Comparison of ENCODE assay signal across 36 cellular contexts in the genomic region with DNA sequence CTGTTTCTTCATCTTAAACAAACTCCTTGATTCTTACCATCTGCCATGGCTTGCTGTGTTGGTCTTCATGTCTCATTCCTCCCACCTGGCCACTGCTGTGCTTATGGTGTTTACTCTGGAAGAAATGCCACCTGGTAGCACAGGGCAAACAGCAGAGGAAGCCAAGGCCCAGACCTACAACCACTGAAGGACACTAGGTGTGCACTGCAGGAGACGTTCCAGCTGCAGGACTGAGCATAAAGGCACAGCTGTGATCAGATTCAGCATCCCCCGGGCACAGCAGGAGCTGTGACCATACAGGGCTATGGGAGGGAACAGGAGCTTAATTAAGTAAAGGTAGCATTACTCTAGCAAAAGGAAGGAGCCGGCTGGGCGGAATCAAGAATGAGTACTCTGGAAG. TPM values are rescaled to one million over a fixed set of nuclear protein-coding genes. Genes with fewer than 3 reads are reported as not detected.
DNase-seq lines count a peak whose midpoint lies in the region; ATAC-seq and TF ChIP-seq lines count a peak whose summit lies in the region.
"Had no signal": no experiment of that assay in that cellular context is flagged by ENCODE, and none has a peak within 500 bp of the region (broad histone marks: within the 10 kb centered on the region; RNA-seq: fewer than 3 reads in every experiment).

No MANE protein-coding gene starts in this region.

- peak; percentile 28; the same call in 1 of the 2 replicates for TF ChIP-seq EP300 in Ishikawa (IDR thresholded peaks at IDR 0.05; ENCODE audit: borderline replicate concordance)

- H3K36me3 Mint-ChIP-seq in activated CD8-positive, alpha-beta memory T cell treated with anti-CD3 and anti-CD28 coated beads, Interleukin-2, amount 10 ng/mL, durations not matched to agents 7 days and 5 days: no peaks in the 10 kb centered on the region
- H3K36me3 Mint-ChIP-seq: activated naive CD8-positive, alpha-beta T cell treated with anti-CD3 and anti-CD28 coated beads, Interleukin-2, amount 10 ng/mL, durations not matched to agents 7 days and 5 days; CD8-positive, alpha-beta memory T cell; immature natural killer cell had no signal

- H4K20me1 ChIP-seq in hepatocyte (ENCODE audit: insufficient read depth, poor library complexity, severe bottlenecking): no peaks in the 10 kb centered on the region

- H3K27ac ChIP-seq in hepatocyte: no peak overlapping the region
- H3K27ac ChIP-seq: ascending aorta, cardiac muscle cell, coronary artery, epithelial cell of prostate, HL-60, KMS-11, right lobe of liver, SJSA1, spleen, thyroid gland, vagina had no signal

- H3K4me1 ChIP-seq in mucosa of descending colon (ENCODE audit: low read depth): peaks cover under 1% of the 10 kb centered on the region
- no peaks in the 10 kb centered on the region for H3K4me1 ChIP-seq in hepatocyte (ENCODE audit: insufficient read depth)
- H3K4me1 ChIP-seq: ascending aorta, HAP-1, right lobe of liver, SJSA1, spleen, vagina had no signal

- H3K9me3 Mint-ChIP-seq in activated CD8-positive, alpha-beta memory T cell treated with anti-CD3 and anti-CD28 coated beads, Interleukin-2, amount 10 ng/mL, durations not matched to agents 7 days and 5 days (ENCODE audit: low read depth): no peaks in the 10 kb centered on the region
- H3K9me3 Mint-ChIP-seq: activated B cell treated with CpG ODN at 0.5 μM for 24 hours; activated naive CD8-positive, alpha-beta T cell treated with anti-CD3 and anti-CD28 coated beads, Interleukin-2, amount 10 ng/mL, durations not matched to agents 7 days and 5 days; activated T-cell treated with anti-CD3 and anti-CD28 coated beads, Interleukin-2, amount 50 U/mL, for 4 hours; CD8-positive, alpha-beta memory T cell; immature natural killer cell; neural crest cell had no signal

- H3K4me3 Mint-ChIP-seq in activated CD8-positive, alpha-beta memory T cell treated with anti-CD3 and anti-CD28 coated beads, Interleukin-2, amount 10 ng/mL, durations not matched to agents 7 days and 5 days: no peak overlapping the region
- H3K4me3 Mint-ChIP-seq: activated B cell treated with CpG ODN at 0.5 μM for 24 hours; activated naive CD8-positive, alpha-beta T cell treated with anti-CD3 and anti-CD28 coated beads, Interleukin-2, amount 10 ng/mL, durations not matched to agents 7 days and 5 days; activated T-cell treated with anti-CD3 and anti-CD28 coated beads, Interleukin-2, amount 50 U/mL, for 4 hours; CD8-positive, alpha-beta memory T cell; immature natural killer cell; neural crest cell had no signal

- H3K4me1 Mint-ChIP-seq in activated CD8-positive, alpha-beta memory T cell treated with anti-CD3 and anti-CD28 coated beads, Interleukin-2, amount 10 ng/mL, durations not matched to agents 7 days and 5 days: no peaks in the 10 kb centered on the region
- H3K4me1 Mint-ChIP-seq: activated B cell treated with CpG ODN at 0.5 μM for 24 hours; CD8-positive, alpha-beta memory T cell; neural crest cell had no signal

- intact Hi-C loops in mucosa of descending colon (cut with DNase I, micrococcal nuclease): no loop called here

- no peak overlapping the region for H3K4me3 ChIP-seq in mucosa of descending colon
- H3K4me3 ChIP-seq in hepatocyte: no peak overlapping the region
- H3K4me3 ChIP-seq: ascending aorta, cardiac muscle cell, coronary artery, HAP-1, right lobe of liver, SJSA1, spleen, thyroid gland, vagina had no signal

- no peak for TF ChIP-seq RAD21 in Ishikawa (IDR thresholded peaks at IDR 0.05; ENCODE audit: low read depth)

- TF ChIP-seq CTCF in mucosa of descending colon (IDR thresholded peaks at IDR 0.05) (no peak), hepatocyte (IDR thresholded peaks at IDR 0.05; ENCODE audit: poor library complexity) (no peak)

- H3K4me2 ChIP-seq in hepatocyte: no peak overlapping the region
- H3K4me2 ChIP-seq: KMS-11 had no signal

- H3K36me3 ChIP-seq in mucosa of descending colon (ENCODE audit: low read depth): no peaks in the 10 kb centered on the region
- H3K36me3 ChIP-seq in hepatocyte (replicated peaks; ENCODE audit: insufficient read depth, low read depth): no peaks in the 10 kb centered on the region
- H3K36me3 ChIP-seq: ascending aorta, cardiac muscle cell, HAP-1, right lobe of liver, SJSA1, spleen, thyroid gland, vagina had no signal

- ATAC-seq in mucosa of descending colon: peak; percentile 77
- no peak for ATAC-seq in activated CD8-positive, alpha-beta memory T cell treated with anti-CD3 and anti-CD28 coated beads, Interleukin-2, amount 10 ng/mL, durations not matched to agents 7 days and 5 days
- ATAC-seq: activated T-cell treated with anti-CD3 and anti-CD28 coated beads, Interleukin-2, amount 50 U/mL, for 4 hours; right lobe of liver had no signal

- no peaks in the 10 kb centered on the region for H3K79me2 ChIP-seq in hepatocyte

- H3K27me3 ChIP-seq in hepatocyte: no peaks in the 10 kb centered on the region
- H3K27me3 ChIP-seq: ascending aorta, right lobe of liver, thyroid gland, vagina had no signal

- CTCF ChIA-PET in activated CD8-positive, alpha-beta memory T cell treated with anti-CD3 and anti-CD28 coated beads, Interleukin-2, amount 10 ng/mL, durations not matched to agents 7 days and 5 days (lab: Charles Lee): interaction anchor here (1.5 to 3.6 kb wide), 2 partner anchors 9 kb away, joined by 5 to 14 read pairs; no protein-coding TSS in a partner anchor

- H3K27me3 Mint-ChIP-seq in activated CD8-positive, alpha-beta memory T cell treated with anti-CD3 and anti-CD28 coated beads, Interleukin-2, amount 10 ng/mL, durations not matched to agents 7 days and 5 days: peaks cover 6% of the 10 kb centered on the region

- DNase-seq in COR-L47 (lab: John Stamatoyannopoulos, UW) (peak; percentile 87), NCI-H345 treated with DMSO at 0.1 percent for 48 hours (lab: John Stamatoyannopoulos, UW; ENCODE audit: unreplicated experiment) (peak; percentile 87), mucosa of descending colon (no peak), hippocampal formation (lab: John Stamatoyannopoulos, UW) (no peak), hepatocyte (ENCODE audit: low spot score) (no peak)
- no peak for DNase-seq in activated CD8-positive, alpha-beta memory T cell treated with anti-CD3 and anti-CD28 coated beads, Interleukin-2, amount 10 ng/mL, durations not matched to agents 7 days and 5 days
- DNase-seq: activated B cell treated with CpG ODN at 0.5 μM for 24 hours; activated gamma-delta T cell treated with Interleukin-2 at 50 U/mL for 16 hours; activated naive CD8-positive, alpha-beta T cell treated with anti-CD3 and anti-CD28 coated beads, Interleukin-2, amount 10 ng/mL, durations not matched to agents 7 days and 5 days; activated T-cell treated with anti-CD3 and anti-CD28 coated beads, Interleukin-2, amount 50 U/mL, for 4 hours; CD8-positive, alpha-beta memory T cell; DMS79 treated with DMSO at 0.1 percent for 48 hours; effector CD8-positive, alpha-beta T cell; GDM1; hypothalamus; immature natural killer cell; MM.1S; NCI-H1436; NCI-H526 treated with DMSO at 0.1 percent for 48 hours; posterior cingulate gyrus; right lobe of liver; spleen; stimulated activated CD8-positive, alpha-beta memory T cell treated with anti-CD3 and anti-CD28 coated beads, Interleukin-4, amount 100 ng/mL, for 48 hours; T-helper 1 cell; thyroid gland had no signal

- H3K9me2 ChIP-seq in hepatocyte (replicated peaks; ENCODE audit: insufficient read depth): no peaks in the 10 kb centered on the region

- WGBS in hepatocyte (ENCODE audit: low lambda C conversion rate, missing lambda C conversion rate): 94% methylated on average over 4 of the region's 4 CpGs

- H3K27ac Mint-ChIP-seq in activated CD8-positive, alpha-beta memory T cell treated with anti-CD3 and anti-CD28 coated beads, Interleukin-2, amount 10 ng/mL, durations not matched to agents 7 days and 5 days: no peak overlapping the region
- H3K27ac Mint-ChIP-seq: activated B cell treated with CpG ODN at 0.5 μM for 24 hours; activated naive CD8-positive, alpha-beta T cell treated with anti-CD3 and anti-CD28 coated beads, Interleukin-2, amount 10 ng/mL, durations not matched to agents 7 days and 5 days; CD8-positive, alpha-beta memory T cell; immature natural killer cell had no signal

- no peak overlapping the region for H2AFZ ChIP-seq in hepatocyte

- H3K9me3 ChIP-seq in mucosa of descending colon: no peaks in the 10 kb centered on the region
- H3K9me3 ChIP-seq in hepatocyte (ENCODE audit: low read depth): no peaks in the 10 kb centered on the region
- H3K9me3 ChIP-seq: ascending aorta, HAP-1, right lobe of liver, SJSA1, spleen, thyroid gland, vagina had no signal

TF ChIP-seq in Ishikawa, 13 proteins besides CTCF, POLR2A, EP300 and RAD21 (continues in another document):
- TF ChIP-seq NFIC (IDR thresholded peaks at IDR 0.05): peak; percentile 18; the same call in 1 of the 2 replicates
- TF ChIP-seq TAF1 (IDR thresholded peaks at IDR 0.05; ENCODE audit: low read depth): no peak
- TF ChIP-seq TCF12 (IDR thresholded peaks at IDR 0.05; ENCODE audit: low read depth): peak; percentile 74
- TF ChIP-seq, protein P1, sequence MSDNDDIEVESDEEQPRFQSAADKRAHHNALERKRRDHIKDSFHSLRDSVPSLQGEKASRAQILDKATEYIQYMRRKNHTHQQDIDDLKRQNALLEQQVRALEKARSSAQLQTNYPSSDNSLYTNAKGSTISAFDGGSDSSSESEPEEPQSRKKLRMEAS (IDR thresholded peaks at IDR 0.05): no peak
- TF ChIP-seq FOXM1 (IDR thresholded peaks at IDR 0.05; ENCODE audit: borderline replicate concordance, low read depth): no peak
- TF ChIP-seq, protein P2, sequence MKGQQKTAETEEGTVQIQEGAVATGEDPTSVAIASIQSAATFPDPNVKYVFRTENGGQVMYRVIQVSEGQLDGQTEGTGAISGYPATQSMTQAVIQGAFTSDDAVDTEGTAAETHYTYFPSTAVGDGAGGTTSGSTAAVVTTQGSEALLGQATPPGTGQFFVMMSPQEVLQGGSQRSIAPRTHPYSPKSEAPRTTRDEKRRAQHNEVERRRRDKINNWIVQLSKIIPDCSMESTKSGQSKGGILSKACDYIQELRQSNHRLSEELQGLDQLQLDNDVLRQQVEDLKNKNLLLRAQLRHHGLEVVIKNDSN (IDR thresholded peaks at IDR 0.05): no peak
- no peak for TF ChIP-seq YY1 (IDR thresholded peaks at IDR 0.05; ENCODE audit: low read depth)
- TF ChIP-seq ZBTB7A (IDR thresholded peaks at IDR 0.05; ENCODE audit: low read depth): no peak
- TF ChIP-seq EGR1 (IDR thresholded peaks at IDR 0.05): no peak

RNA-seq across cellular contexts. Expression of a gene that starts 12.6 kb away (rescaled TPM):
- total RNA-seq in mucosa of descending colon (100 to 1,000 TPM in 2 of 3 donors, 10 to 100 TPM in 1; 95.9 to 115 (median 104) TPM), hepatocyte (47.9 and 57.5 TPM in 2 replicates)
- total RNA-seq in activated CD8-positive, alpha-beta memory T cell treated with anti-CD3 and anti-CD28 coated beads, Interleukin-2, amount 10 ng/mL, durations not matched to agents 7 days and 5 days: 10 to 100 TPM; 17.6 to 24.2 TPM
- 25.7 and 27.3 TPM in 2 replicates for polyA plus RNA-seq in hepatocyte

Comparison
In these comparisons a context has a peak if more than half of its experiments do, and no peak if none do; other contexts are left out.
1. DNase-seq: peak in COR-L47 (single experiment) and NCI-H345 treated with DMSO at 0.1 percent for 48 hours (single experiment); none in mucosa of descending colon (0 of 3), activated CD8-positive, alpha-beta memory T cell treated with anti-CD3 and anti-CD28 coated beads, Interleukin-2, amount 10 ng/mL, durations not matched to agents 7 days and 5 days (single experiment), hippocampal formation (0 of 2) and hepatocyte (single experiment).